9 cellular contexts compared by ENCODE assay signal in genomic region chr9:79026311-79026710, GRCh38.
DNase-seq lines count a peak whose midpoint lies in the region; FAIRE-seq and TF ChIP-seq lines count a peak whose summit lies in the region.
"Had no signal": no experiment of that assay in that cellular context is flagged by ENCODE, and none has a peak within 500 bp of the region (broad histone marks: within the 10 kb centered on the region; RNA-seq: fewer than 3 reads in every experiment).

No MANE protein-coding gene starts in this region.

- TF ChIP-seq CTCF in MM.1S (IDR thresholded peaks at IDR 0.05; ENCODE audit: low read length), result no peak
- TF ChIP-seq CTCF in epithelial cell of esophagus (IDR thresholded peaks at IDR 0.05; ENCODE audit: insufficient read depth, low read depth, low read length, missing control alignments), result no peak

- no peaks in the 10 kb centered on the region for H3K9me2 ChIP-seq in MM.1S (replicated peaks; ENCODE audit: insufficient read depth, low read length)

- H3K4me3 ChIP-seq in MM.1S (ENCODE audit: low read length) (no peak overlapping the region; the same call in 1 of the 2 replicates), epithelial cell of esophagus (ENCODE audit: low read length) (no peak overlapping the region), H7 (ENCODE audit: insufficient read depth, low read depth, low read length) (no peak overlapping the region), MG63 (no peak overlapping the region)

- FAIRE-seq in H54 (lab: Jason Lieb, UNC), result peak; percentile 83

- no peaks in the 10 kb centered on the region for H4K20me1 ChIP-seq in MM.1S (ENCODE audit: insufficient read depth, low read length)

- H3K4me2 ChIP-seq in MM.1S (ENCODE audit: low read depth, low read length), result peak overlapping the region; percentile 54

- peaks cover 13% of the 10 kb centered on the region for H3F3A ChIP-seq in MM.1S (ENCODE audit: insufficient read depth, low read length)

- no peaks in the 10 kb centered on the region for H3K79me2 ChIP-seq in MM.1S (ENCODE audit: low read length)

- H2AFZ ChIP-seq in MM.1S (ENCODE audit: low read length), result peak overlapping the region; percentile 60

- no peak for TF ChIP-seq POLR2A in H54 (IDR thresholded peaks at IDR 0.05; ENCODE audit: low read depth, low read length)

- no peak overlapping the region for H3K9ac ChIP-seq in MM.1S (ENCODE audit: low read length)

- H3K9me3 ChIP-seq in MM.1S (replicated peaks; ENCODE audit: insufficient read depth, low read length), result no peaks in the 10 kb centered on the region
- H3K9me3 ChIP-seq in MG63, result peaks cover 8% of the 10 kb centered on the region; the same call in 1 of the 2 replicates

- peaks cover 21% of the 10 kb centered on the region for H3K4me1 ChIP-seq in MM.1S (ENCODE audit: low read length)

- no peaks in the 10 kb centered on the region for H3K36me3 ChIP-seq in MM.1S (replicated peaks; ENCODE audit: insufficient read depth, low read length)
- no peaks in the 10 kb centered on the region for H3K36me3 ChIP-seq in H7 (replicated peaks; ENCODE audit: control insufficient read depth, insufficient read depth, low read length)
- no peaks in the 10 kb centered on the region for H3K36me3 ChIP-seq in MG63

- DNase-seq in DMS79 treated with DMSO at 0.1 percent for 48 hours (lab: John Stamatoyannopoulos, UW) (peak; percentile 88), H54 (ENCODE audit: insufficient read length, low spot score) (no peak), MM.1S (peak; percentile 76), epithelial cell of esophagus (ENCODE audit: low read depth) (peak; percentile 95), H7 (no peak), MG63 (no peak), RKO (ENCODE audit: low spot score) (no peak)
- DNase-seq in activated CD4-positive, alpha-beta T cell treated with anti-CD3 and anti-CD28 coated beads for 48 hours, result no peak
- DNase-seq: NCI-H1092 had no signal

- peak overlapping the region; percentile 52; the same call in 1 of the 2 replicates for H3K27ac ChIP-seq in MM.1S (ENCODE audit: low read length)

- H3K27me3 ChIP-seq in MM.1S (replicated peaks; ENCODE audit: insufficient read depth, low read length) (no peaks in the 10 kb centered on the region), H7 (ENCODE audit: control insufficient read depth, insufficient read depth, low read length) (no peaks in the 10 kb centered on the region), MG63 (no peaks in the 10 kb centered on the region)

Comparison
In these comparisons a context has a peak if more than half of its experiments do, and no peak if none do; other contexts are left out.
1. DNase-seq: peak in DMS79 treated with DMSO at 0.1 percent for 48 hours (single experiment), MM.1S (single experiment) and epithelial cell of esophagus (single experiment); none in H54 (single experiment), activated CD4-positive, alpha-beta T cell treated with anti-CD3 and anti-CD28 coated beads for 48 hours (single experiment), H7 (single experiment), MG63 (single experiment) and RKO (single experiment).